In the genomic region with DNA sequence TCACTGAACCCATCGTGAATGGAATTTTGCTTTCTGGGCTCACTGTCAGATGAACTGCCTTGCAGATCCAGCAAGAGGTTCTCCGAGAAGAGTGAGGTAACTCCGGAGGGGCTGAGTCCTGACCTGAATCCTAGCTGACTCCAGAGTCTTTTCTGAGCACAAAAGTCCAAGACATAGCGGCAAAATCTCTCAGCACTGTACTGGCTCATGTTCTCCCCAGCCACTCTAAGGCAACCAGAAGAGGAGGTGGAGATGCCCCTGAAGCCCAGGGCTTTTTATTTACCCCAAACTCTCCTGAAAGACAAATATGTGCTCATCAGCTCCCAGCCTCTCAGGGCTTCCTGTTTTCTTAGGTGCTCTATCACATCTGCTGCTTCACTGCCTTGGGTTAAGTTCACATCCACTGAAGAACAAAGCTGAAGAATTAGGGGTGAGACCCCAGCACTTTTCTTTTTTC, we compare ENCODE assay signal across 1 cellular context.
A peak's percentile ranks its signal among the peaks of the same experiment; 100 is the strongest.
TF ChIP-seq lines count a peak whose summit lies in the region.

No MANE protein-coding gene starts in this region.

TF ChIP-seq in HepG2, 621 proteins besides CTCF, POLR2A, EP300 and RAD21 (continued from another document and continues in another):
- TF ChIP-seq ZNF276 (CRISPR knock-in tag; IDR thresholded peaks at IDR 0.05; ENCODE audit: low read depth) = no peak
- peak; percentile 58; the same call in 1 of the 2 replicates for TF ChIP-seq TCF7 (IDR thresholded peaks at IDR 0.05; ENCODE audit: low read depth)
- peak; percentile 63 for TF ChIP-seq FOSL2 (CRISPR knock-in tag; IDR thresholded peaks at IDR 0.05)
- 0 out of 2 replicates have a peak, but pooled peaks have one; percentile 12 for TF ChIP-seq HOXA3 (CRISPR knock-in tag; IDR thresholded peaks at IDR 0.05)
- no peak for TF ChIP-seq MTA1 (CRISPR knock-in tag; IDR thresholded peaks at IDR 0.05; ENCODE audit: borderline replicate concordance)
- peak; percentile 76 for TF ChIP-seq SALL1 (CRISPR knock-in tag; IDR thresholded peaks at IDR 0.05)
- TF ChIP-seq SOX13 (IDR thresholded peaks at IDR 0.05) = no peak
- peak in 1 of 2 experiments; percentile 84; a peak in 2 of 4 replicates for TF ChIP-seq SOX13 (CRISPR knock-in tag; conservative IDR thresholded peaks at IDR 0.05 in 1 of 2, IDR thresholded peaks at IDR 0.05 in 1 of 2)
- peak; percentile 20 for TF ChIP-seq STAG1 (CRISPR knock-in tag; IDR thresholded peaks at IDR 0.05)
- TF ChIP-seq GATAD1 (CRISPR knock-in tag; IDR thresholded peaks at IDR 0.05) = no peak
- peak in 1 of 2 experiments; percentile 32; a peak in 1 of 4 replicates for TF ChIP-seq KLF16 (CRISPR knock-in tag; IDR thresholded peaks at IDR 0.05)
- TF ChIP-seq ERF (CRISPR knock-in tag; IDR thresholded peaks at IDR 0.05) = 0 out of 2 replicates have a peak, but pooled peaks have one; percentile 57
- TF ChIP-seq, protein P1, sequence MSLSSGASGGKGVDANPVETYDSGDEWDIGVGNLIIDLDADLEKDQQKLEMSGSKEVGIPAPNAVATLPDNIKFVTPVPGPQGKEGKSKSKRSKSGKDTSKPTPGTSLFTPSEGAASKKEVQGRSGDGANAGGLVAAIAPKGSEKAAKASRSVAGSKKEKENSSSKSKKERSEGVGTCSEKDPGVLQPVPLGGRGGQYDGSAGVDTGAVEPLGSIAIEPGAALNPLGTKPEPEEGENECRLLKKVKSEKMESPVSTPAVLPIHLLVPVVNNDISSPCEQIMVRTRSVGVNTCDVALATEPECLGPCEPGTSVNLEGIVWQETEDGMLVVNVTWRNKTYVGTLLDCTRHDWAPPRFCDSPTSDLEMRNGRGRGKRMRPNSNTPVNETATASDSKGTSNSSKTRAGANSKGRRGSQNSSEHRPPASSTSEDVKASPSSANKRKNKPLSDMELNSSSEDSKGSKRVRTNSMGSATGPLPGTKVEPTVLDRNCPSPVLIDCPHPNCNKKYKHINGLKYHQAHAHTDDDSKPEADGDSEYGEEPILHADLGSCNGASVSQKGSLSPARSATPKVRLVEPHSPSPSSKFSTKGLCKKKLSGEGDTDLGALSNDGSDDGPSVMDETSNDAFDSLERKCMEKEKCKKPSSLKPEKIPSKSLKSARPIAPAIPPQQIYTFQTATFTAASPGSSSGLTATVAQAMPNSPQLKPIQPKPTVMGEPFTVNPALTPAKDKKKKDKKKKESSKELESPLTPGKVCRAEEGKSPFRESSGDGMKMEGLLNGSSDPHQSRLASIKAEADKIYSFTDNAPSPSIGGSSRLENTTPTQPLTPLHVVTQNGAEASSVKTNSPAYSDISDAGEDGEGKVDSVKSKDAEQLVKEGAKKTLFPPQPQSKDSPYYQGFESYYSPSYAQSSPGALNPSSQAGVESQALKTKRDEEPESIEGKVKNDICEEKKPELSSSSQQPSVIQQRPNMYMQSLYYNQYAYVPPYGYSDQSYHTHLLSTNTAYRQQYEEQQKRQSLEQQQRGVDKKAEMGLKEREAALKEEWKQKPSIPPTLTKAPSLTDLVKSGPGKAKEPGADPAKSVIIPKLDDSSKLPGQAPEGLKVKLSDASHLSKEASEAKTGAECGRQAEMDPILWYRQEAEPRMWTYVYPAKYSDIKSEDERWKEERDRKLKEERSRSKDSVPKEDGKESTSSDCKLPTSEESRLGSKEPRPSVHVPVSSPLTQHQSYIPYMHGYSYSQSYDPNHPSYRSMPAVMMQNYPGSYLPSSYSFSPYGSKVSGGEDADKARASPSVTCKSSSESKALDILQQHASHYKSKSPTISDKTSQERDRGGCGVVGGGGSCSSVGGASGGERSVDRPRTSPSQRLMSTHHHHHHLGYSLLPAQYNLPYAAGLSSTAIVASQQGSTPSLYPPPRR (CRISPR knock-in tag; IDR thresholded peaks at IDR 0.05; ENCODE audit: borderline replicate concordance) = peak; percentile 71
- peak; percentile 38; the same call in 1 of the 2 replicates for TF ChIP-seq FOXK1 (CRISPR knock-in tag; IDR thresholded peaks at IDR 0.05; ENCODE audit: borderline replicate concordance, low read depth)
- peak; percentile 67 for TF ChIP-seq PPARG (CRISPR knock-in tag; conservative IDR thresholded peaks at IDR 0.05)
- TF ChIP-seq RXRB (CRISPR knock-in tag; IDR thresholded peaks at IDR 0.05; ENCODE audit: borderline replicate concordance) = peak; percentile 72; the same call in 1 of the 2 replicates
- 0 out of 2 replicates have a peak, but pooled peaks have one; percentile 38 for TF ChIP-seq ZBTB26 (CRISPR knock-in tag; IDR thresholded peaks at IDR 0.05; ENCODE audit: borderline replicate concordance)
- TF ChIP-seq SP5 (CRISPR knock-in tag; IDR thresholded peaks at IDR 0.05; ENCODE audit: borderline replicate concordance, low read depth) = 0 out of 2 replicates have a peak, but pooled peaks have one; percentile 46
- TF ChIP-seq, protein P2, sequence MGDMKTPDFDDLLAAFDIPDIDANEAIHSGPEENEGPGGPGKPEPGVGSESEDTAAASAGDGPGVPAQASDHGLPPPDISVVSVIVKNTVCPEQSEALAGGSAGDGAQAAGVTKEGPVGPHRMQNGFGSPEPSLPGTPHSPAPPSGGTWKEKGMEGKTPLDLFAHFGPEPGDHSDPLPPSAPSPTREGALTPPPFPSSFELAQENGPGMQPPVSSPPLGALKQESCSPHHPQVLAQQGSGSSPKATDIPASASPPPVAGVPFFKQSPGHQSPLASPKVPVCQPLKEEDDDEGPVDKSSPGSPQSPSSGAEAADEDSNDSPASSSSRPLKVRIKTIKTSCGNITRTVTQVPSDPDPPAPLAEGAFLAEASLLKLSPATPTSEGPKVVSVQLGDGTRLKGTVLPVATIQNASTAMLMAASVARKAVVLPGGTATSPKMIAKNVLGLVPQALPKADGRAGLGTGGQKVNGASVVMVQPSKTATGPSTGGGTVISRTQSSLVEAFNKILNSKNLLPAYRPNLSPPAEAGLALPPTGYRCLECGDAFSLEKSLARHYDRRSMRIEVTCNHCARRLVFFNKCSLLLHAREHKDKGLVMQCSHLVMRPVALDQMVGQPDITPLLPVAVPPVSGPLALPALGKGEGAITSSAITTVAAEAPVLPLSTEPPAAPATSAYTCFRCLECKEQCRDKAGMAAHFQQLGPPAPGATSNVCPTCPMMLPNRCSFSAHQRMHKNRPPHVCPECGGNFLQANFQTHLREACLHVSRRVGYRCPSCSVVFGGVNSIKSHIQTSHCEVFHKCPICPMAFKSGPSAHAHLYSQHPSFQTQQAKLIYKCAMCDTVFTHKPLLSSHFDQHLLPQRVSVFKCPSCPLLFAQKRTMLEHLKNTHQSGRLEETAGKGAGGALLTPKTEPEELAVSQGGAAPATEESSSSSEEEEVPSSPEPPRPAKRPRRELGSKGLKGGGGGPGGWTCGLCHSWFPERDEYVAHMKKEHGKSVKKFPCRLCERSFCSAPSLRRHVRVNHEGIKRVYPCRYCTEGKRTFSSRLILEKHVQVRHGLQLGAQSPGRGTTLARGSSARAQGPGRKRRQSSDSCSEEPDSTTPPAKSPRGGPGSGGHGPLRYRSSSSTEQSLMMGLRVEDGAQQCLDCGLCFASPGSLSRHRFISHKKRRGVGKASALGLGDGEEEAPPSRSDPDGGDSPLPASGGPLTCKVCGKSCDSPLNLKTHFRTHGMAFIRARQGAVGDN (CRISPR knock-in tag; IDR thresholded peaks at IDR 0.05) = peak; percentile 35; the same call in 1 of the 2 replicates
- TF ChIP-seq HNRNPH1 (optimal IDR thresholded peaks at IDR 0.05; ENCODE audit: low read depth, low read length) = no peak
- no peak for TF ChIP-seq POLR2AphosphoS2 (IDR thresholded peaks at IDR 0.05; ENCODE audit: low read depth, low read length)
- TF ChIP-seq CAMTA2 (CRISPR knock-in tag; IDR thresholded peaks at IDR 0.05; ENCODE audit: borderline replicate concordance) = no peak
- no peak for TF ChIP-seq CCAR2 (optimal IDR thresholded peaks at IDR 0.05; ENCODE audit: low read depth, low read length)
- no peak for TF ChIP-seq ZNF253 (CRISPR knock-in tag; IDR thresholded peaks at IDR 0.05; ENCODE audit: borderline replicate concordance)
- peak; percentile 72; the same call in 1 of the 2 replicates for TF ChIP-seq GFI1 (CRISPR knock-in tag; IDR thresholded peaks at IDR 0.05; ENCODE audit: borderline replicate concordance)
- 0 out of 2 replicates have a peak, but pooled peaks have one; percentile 29 for TF ChIP-seq ZNF547 (CRISPR knock-in tag; IDR thresholded peaks at IDR 0.05)
- TF ChIP-seq HDAC2 (CRISPR knock-in tag; IDR thresholded peaks at IDR 0.05) = peak; percentile 78
- peak; percentile 58; the same call in 1 of the 2 replicates for TF ChIP-seq KAT8 (CRISPR knock-in tag; IDR thresholded peaks at IDR 0.05)
- peak; percentile 69; the same call in 1 of the 2 replicates for TF ChIP-seq GATA4 (IDR thresholded peaks at IDR 0.05; ENCODE audit: borderline replicate concordance, low read depth)
- TF ChIP-seq ZNF335 (CRISPR knock-in tag; IDR thresholded peaks at IDR 0.05) = no peak
- peak; percentile 73 for TF ChIP-seq ZNF883 (CRISPR knock-in tag; IDR thresholded peaks at IDR 0.05; ENCODE audit: not compliant biosample characterization)
- peak; percentile 23; the same call in 1 of the 2 replicates for TF ChIP-seq ZNF644 (CRISPR knock-in tag; IDR thresholded peaks at IDR 0.05; ENCODE audit: low read depth)
- peak; percentile 23; the same call in 1 of the 2 replicates for TF ChIP-seq ZNF788 (CRISPR knock-in tag; IDR thresholded peaks at IDR 0.05; ENCODE audit: borderline replicate concordance)
- peak; percentile 68 for TF ChIP-seq TEAD3 (CRISPR knock-in tag; optimal IDR thresholded peaks at IDR 0.05; ENCODE audit: borderline replicate concordance)
- TF ChIP-seq SOX6 (IDR thresholded peaks at IDR 0.05) = no peak
- peak; percentile 80 for TF ChIP-seq SOX6 (CRISPR knock-in tag; IDR thresholded peaks at IDR 0.05)
- TF ChIP-seq NCOA2 (CRISPR knock-in tag; IDR thresholded peaks at IDR 0.05) = peak; percentile 86
- TF ChIP-seq LCORL (IDR thresholded peaks at IDR 0.05) = no peak
- TF ChIP-seq LCORL (CRISPR knock-in tag; IDR thresholded peaks at IDR 0.05) = peak; percentile 63; the same call in 1 of the 2 replicates
- TF ChIP-seq FOXP1 (IDR thresholded peaks at IDR 0.05) = no peak
- TF ChIP-seq FOXP1 (CRISPR knock-in tag; IDR thresholded peaks at IDR 0.05) = peak; percentile 77; the same call in 1 of the 2 replicates
- TF ChIP-seq SIX1 (CRISPR knock-in tag; IDR thresholded peaks at IDR 0.05; ENCODE audit: borderline replicate concordance) = peak; percentile 45; the same call in 1 of the 2 replicates
- TF ChIP-seq, protein P3, sequence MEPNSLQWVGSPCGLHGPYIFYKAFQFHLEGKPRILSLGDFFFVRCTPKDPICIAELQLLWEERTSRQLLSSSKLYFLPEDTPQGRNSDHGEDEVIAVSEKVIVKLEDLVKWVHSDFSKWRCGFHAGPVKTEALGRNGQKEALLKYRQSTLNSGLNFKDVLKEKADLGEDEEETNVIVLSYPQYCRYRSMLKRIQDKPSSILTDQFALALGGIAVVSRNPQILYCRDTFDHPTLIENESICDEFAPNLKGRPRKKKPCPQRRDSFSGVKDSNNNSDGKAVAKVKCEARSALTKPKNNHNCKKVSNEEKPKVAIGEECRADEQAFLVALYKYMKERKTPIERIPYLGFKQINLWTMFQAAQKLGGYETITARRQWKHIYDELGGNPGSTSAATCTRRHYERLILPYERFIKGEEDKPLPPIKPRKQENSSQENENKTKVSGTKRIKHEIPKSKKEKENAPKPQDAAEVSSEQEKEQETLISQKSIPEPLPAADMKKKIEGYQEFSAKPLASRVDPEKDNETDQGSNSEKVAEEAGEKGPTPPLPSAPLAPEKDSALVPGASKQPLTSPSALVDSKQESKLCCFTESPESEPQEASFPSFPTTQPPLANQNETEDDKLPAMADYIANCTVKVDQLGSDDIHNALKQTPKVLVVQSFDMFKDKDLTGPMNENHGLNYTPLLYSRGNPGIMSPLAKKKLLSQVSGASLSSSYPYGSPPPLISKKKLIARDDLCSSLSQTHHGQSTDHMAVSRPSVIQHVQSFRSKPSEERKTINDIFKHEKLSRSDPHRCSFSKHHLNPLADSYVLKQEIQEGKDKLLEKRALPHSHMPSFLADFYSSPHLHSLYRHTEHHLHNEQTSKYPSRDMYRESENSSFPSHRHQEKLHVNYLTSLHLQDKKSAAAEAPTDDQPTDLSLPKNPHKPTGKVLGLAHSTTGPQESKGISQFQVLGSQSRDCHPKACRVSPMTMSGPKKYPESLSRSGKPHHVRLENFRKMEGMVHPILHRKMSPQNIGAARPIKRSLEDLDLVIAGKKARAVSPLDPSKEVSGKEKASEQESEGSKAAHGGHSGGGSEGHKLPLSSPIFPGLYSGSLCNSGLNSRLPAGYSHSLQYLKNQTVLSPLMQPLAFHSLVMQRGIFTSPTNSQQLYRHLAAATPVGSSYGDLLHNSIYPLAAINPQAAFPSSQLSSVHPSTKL (CRISPR knock-in tag; IDR thresholded peaks at IDR 0.05) = peak; percentile 84
